8 cellular contexts compared by ENCODE assay signal in genomic region chr6:166253277-166254229, GRCh38. TPM values are rescaled to one million over a fixed set of nuclear protein-coding genes. Genes with fewer than 3 reads are reported as not detected.
DNase-seq lines count a peak whose midpoint lies in the region; ATAC-seq and TF ChIP-seq lines count a peak whose summit lies in the region.

No MANE protein-coding gene starts in this region.

- TF ChIP-seq CTCF in uterus (IDR thresholded peaks at IDR 0.05) (no peak), ovary (IDR thresholded peaks at IDR 0.05) (no peak)

- CTCF ChIA-PET in naive thymus-derived CD4-positive, alpha-beta T cell (lab: Charles Lee): interaction anchor here (0.8 to 1.0 kb wide), 2 partner anchors 8 to 73 kb away, joined by 3 to 4 read pairs; no protein-coding TSS in a partner anchor

- TF ChIP-seq EP300 in ovary (IDR thresholded peaks at IDR 0.05): no peak

- H3K4me3 Mint-ChIP-seq in naive thymus-derived CD4-positive, alpha-beta T cell: peak overlapping the region; percentile 66 to 92 (median 82)

- H3K27ac ChIP-seq in naive thymus-derived CD4-positive, alpha-beta T cell (ENCODE audit: low read depth, low read length): no peak overlapping the region
- no peak overlapping the region for H3K27ac ChIP-seq in uterus
- no peak overlapping the region for H3K27ac ChIP-seq in ovary

- peaks cover 0 to 51% (median 31%) of the 10 kb centered on the region in 7 donors for H3K4me1 Mint-ChIP-seq in naive thymus-derived CD4-positive, alpha-beta T cell

- ATAC-seq in GM21381 (IDR thresholded peaks at IDR 0.05; ENCODE audit: unreplicated experiment) (peak; percentile 53), GM21619 (IDR thresholded peaks at IDR 0.05; ENCODE audit: unreplicated experiment) (no peak)
- peak; percentile 73 for ATAC-seq in naive thymus-derived CD4-positive, alpha-beta T cell

- DNase-seq in NOMO-1 treated with DMSO at 0.1 percent for 48 hours (lab: John Stamatoyannopoulos, UW; ENCODE audit: unreplicated experiment) (peak; percentile 36), dermis blood vessel endothelial cell (peak; percentile 7), uterus (no peak), ureter (ENCODE audit: low spot score) (no peak), ovary (no peak)
- peak in 1 of 9 donors; percentile 17 for DNase-seq in naive thymus-derived CD4-positive, alpha-beta T cell

- peaks cover 0 to 3% of the 10 kb centered on the region in 2 donors for H3K27me3 ChIP-seq in naive thymus-derived CD4-positive, alpha-beta T cell (ENCODE audit: control insufficient read depth in 2 of 2, insufficient read depth in 2 of 2, low read length in 2 of 2)
- peaks cover 3 to 23% of the 10 kb centered on the region in 2 donors for H3K27me3 ChIP-seq in uterus
- no peaks in the 10 kb centered on the region for H3K27me3 ChIP-seq in ovary

- POLR2A ChIA-PET in naive thymus-derived CD4-positive, alpha-beta T cell (lab: Charles Lee): interaction anchor here (0.7 to 1.5 kb wide), 2 partner anchors 9 to 218 kb away, joined by 3 to 7 read pairs; no protein-coding TSS in a partner anchor

- 1 to 2% (median 2%) methylated on average over 59 to 67 of the region's 67 CpGs for WGBS in ovary, 3 donors

- H3K4me1 ChIP-seq in naive thymus-derived CD4-positive, alpha-beta T cell (ENCODE audit: control insufficient read depth in 2 of 2, insufficient read depth in 2 of 2, low read length in 2 of 2): peaks cover 6 to 14% of the 10 kb centered on the region in 2 donors
- H3K4me1 ChIP-seq in uterus: peaks cover 0 to 5% of the 10 kb centered on the region in 2 donors
- H3K4me1 ChIP-seq in ovary (ENCODE audit: insufficient read depth): peaks cover 4% of the 10 kb centered on the region

- no peaks in the 10 kb centered on the region for H3K36me3 Mint-ChIP-seq in naive thymus-derived CD4-positive, alpha-beta T cell

- TF ChIP-seq POLR2A in uterus (IDR thresholded peaks at IDR 0.05): no peak
- TF ChIP-seq POLR2A in ovary (IDR thresholded peaks at IDR 0.05): no peak

- intact Hi-C loops in naive thymus-derived CD4-positive, alpha-beta T cell (cut with micrococcal nuclease): loop anchor here (1.0 to 10.0 kb wide), 2 partner anchors 9 to 711 kb away; no protein-coding TSS in a partner anchor
- intact Hi-C loops in uterus (cut with DNase I; ENCODE audit: low total_unique reads) (no loop called here), ovary (cut with DNase I) (no loop called here)

- H3K36me3 ChIP-seq in naive thymus-derived CD4-positive, alpha-beta T cell (ENCODE audit: control insufficient read depth in 2 of 3, insufficient read depth in 3 of 3, low read length in 3 of 3): no peaks in the 10 kb centered on the region
- H3K36me3 ChIP-seq in uterus: no peaks in the 10 kb centered on the region
- no peaks in the 10 kb centered on the region for H3K36me3 ChIP-seq in ovary

- H3K9me3 ChIP-seq in naive thymus-derived CD4-positive, alpha-beta T cell (ENCODE audit: control insufficient read depth in 2 of 3, low read length in 3 of 3): no peaks in the 10 kb centered on the region
- no peaks in the 10 kb centered on the region for H3K9me3 ChIP-seq in uterus
- no peaks in the 10 kb centered on the region for H3K9me3 ChIP-seq in ovary

- peaks cover 0 to 4% (median 0%) of the 10 kb centered on the region in 11 donors for H3K9me3 Mint-ChIP-seq in naive thymus-derived CD4-positive, alpha-beta T cell

- H3K27me3 Mint-ChIP-seq in naive thymus-derived CD4-positive, alpha-beta T cell: peaks cover 0 to 76% (median 40%) of the 10 kb centered on the region in 5 donors

- peak overlapping the region; percentile 47 for H3K4me3 ChIP-seq in naive thymus-derived CD4-positive, alpha-beta T cell (ENCODE audit: low read length)
- no peak overlapping the region for H3K4me3 ChIP-seq in uterus
- H3K4me3 ChIP-seq in ovary: no peak overlapping the region

- peak overlapping the region in 3 of 9 donors; percentile 71 to 81 (median 72) for H3K27ac Mint-ChIP-seq in naive thymus-derived CD4-positive, alpha-beta T cell

RNA-seq across cellular contexts. Expression of gene PRR18, which starts 54.6 kb away (rescaled TPM):
- not detected in 2 replicates for total RNA-seq in dermis blood vessel endothelial cell
- not detected for total RNA-seq in naive thymus-derived CD4-positive, alpha-beta T cell
- polyA plus RNA-seq in naive thymus-derived CD4-positive, alpha-beta T cell: not detected
- total RNA-seq in uterus: not detected
- 0.23 TPM for total RNA-seq in ureter
- 1 to 10 TPM in 1 of 7 donors, under 1 TPM in 2, not detected in 4; 0.17 to 5.1 (median 0.33) TPM for total RNA-seq in ovary
- under 1 TPM in 1 of 2 donors, not detected in 1; 0.05 TPM for polyA plus RNA-seq in ovary

Comparison
In these comparisons a context has a peak if more than half of its experiments do, and no peak if none do; other contexts are left out.
1. DNase-seq: peak in NOMO-1 treated with DMSO at 0.1 percent for 48 hours (single experiment) and dermis blood vessel endothelial cell (single experiment); none in uterus (0 of 2), ureter (single experiment) and ovary (0 of 5).
2. intact Hi-C loops: an anchor here in naive thymus-derived CD4-positive, alpha-beta T cell (1.0 to 10.0 kb wide); none called in uterus and ovary.